19 cellular contexts compared by ENCODE assay signal in genomic region chr11:30617762-30618161, GRCh38. TPM values are rescaled to one million over a fixed set of nuclear protein-coding genes. Genes with fewer than 3 reads are reported as not detected.
"Had no signal": no experiment of that assay in that cellular context is flagged by ENCODE, and none has a peak within 500 bp of the region (broad histone marks: within the 10 kb centered on the region; RNA-seq: fewer than 3 reads in every experiment).

No MANE protein-coding gene starts in this region.

- H3K4me3 Mint-ChIP-seq: activated CD4-positive, alpha-beta T cell treated with anti-CD3 and anti-CD28 coated beads for 36 hours; activated CD8-positive, alpha-beta T cell treated with anti-CD3 and anti-CD28 coated beads for 36 hours; activated naive CD8-positive, alpha-beta T cell treated with anti-CD3 and anti-CD28 coated beads, Interleukin-2, amount 50 U/mL, for 24 hours; memory B cell; natural killer cell treated with Interleukin-12 subunit alpha and Interleukin-12 subunit beta and Interleukin-15 and Interleukin-18, amount 100 ng/mL, for 72 hours; T-helper 2 cell treated with Interferon-gamma antibody and Interleukin-4, amounts not matched to agents 5 μg/mL and 100 μg/mL, for 36 hours had no signal

- H3K27ac Mint-ChIP-seq: activated CD4-positive, alpha-beta T cell treated with anti-CD3 and anti-CD28 coated beads for 36 hours; activated CD8-positive, alpha-beta T cell treated with anti-CD3 and anti-CD28 coated beads for 36 hours; activated naive CD8-positive, alpha-beta T cell treated with anti-CD3 and anti-CD28 coated beads, Interleukin-2, amount 50 U/mL, for 24 hours; memory B cell; natural killer cell treated with Interleukin-12 subunit alpha and Interleukin-12 subunit beta and Interleukin-15 and Interleukin-18, amount 100 ng/mL, for 72 hours; T-helper 2 cell treated with Interferon-gamma antibody and Interleukin-4, amounts not matched to agents 5 μg/mL and 100 μg/mL, for 36 hours had no signal

- H3K27me3 ChIP-seq: ascending aorta, heart right ventricle, left lung, suprapubic skin had no signal

- DNase-seq: activated CD4-positive, alpha-beta T cell treated with anti-CD3 and anti-CD28 coated beads for 36 hours; activated CD8-positive, alpha-beta T cell treated with anti-CD3 and anti-CD28 coated beads for 36 hours; activated naive CD4-positive, alpha-beta T cell treated with Interleukin-2 at 50 U/mL for 16 hours; activated naive CD8-positive, alpha-beta T cell treated with anti-CD3 and anti-CD28 coated beads, Interleukin-2, amount 50 U/mL, for 24 hours; heart right ventricle; islet precursor cell; left lung; stimulated activated CD4-positive, alpha-beta T cell treated with anti-CD3 and anti-CD28 coated beads, Interleukin-4, amount 100 ng/mL, for 1 hour; stimulated activated CD8-positive, alpha-beta memory T cell treated with anti-CD3 and anti-CD28 coated beads, Interleukin-4, amount 100 ng/mL, for 48 hours; stimulated activated naive CD8-positive, alpha-beta T cell treated with anti-CD3 and anti-CD28 coated beads, Interleukin-15, Interleukin-2, amounts not matched to agents 100 U/mL and 50 U/mL, for 24 hours; upper lobe of right lung had no signal

- H3K36me3 Mint-ChIP-seq: memory B cell; natural killer cell treated with Interleukin-12 subunit alpha and Interleukin-12 subunit beta and Interleukin-15 and Interleukin-18, amount 100 ng/mL, for 72 hours had no signal

- H3K4me1 ChIP-seq: ascending aorta, heart right ventricle, left lung, suprapubic skin, upper lobe of right lung had no signal

- ATAC-seq: activated CD4-positive, alpha-beta T cell treated with anti-CD3 and anti-CD28 coated beads for 36 hours; activated CD8-positive, alpha-beta T cell treated with anti-CD3 and anti-CD28 coated beads for 36 hours; activated naive CD8-positive, alpha-beta T cell treated with anti-CD3 and anti-CD28 coated beads, Interleukin-2, amount 50 U/mL, for 24 hours; heart right ventricle; left lung; natural killer cell treated with Interleukin-12 subunit alpha and Interleukin-12 subunit beta and Interleukin-15 and Interleukin-18, amount 100 ng/mL, for 72 hours; stimulated activated naive CD8-positive, alpha-beta T cell treated with anti-CD3 and anti-CD28 coated beads, Interleukin-15, Interleukin-2, amounts not matched to agents 100 U/mL and 50 U/mL, for 24 hours; upper lobe of right lung had no signal

- H3K4me3 ChIP-seq: ascending aorta, heart right ventricle, left lung, suprapubic skin, upper lobe of right lung had no signal

- H3K4me1 Mint-ChIP-seq: activated CD4-positive, alpha-beta T cell treated with anti-CD3 and anti-CD28 coated beads for 36 hours; activated naive CD8-positive, alpha-beta T cell treated with anti-CD3 and anti-CD28 coated beads, Interleukin-2, amount 50 U/mL, for 24 hours; memory B cell had no signal

- H3K36me3 ChIP-seq: ascending aorta, heart right ventricle, left lung, suprapubic skin, upper lobe of right lung had no signal

- H3K27ac ChIP-seq: ascending aorta, heart right ventricle, left lung, suprapubic skin, upper lobe of right lung had no signal

- H3K9me3 Mint-ChIP-seq: natural killer cell treated with Interleukin-12 subunit alpha and Interleukin-12 subunit beta and Interleukin-15 and Interleukin-18, amount 100 ng/mL, for 72 hours had no signal

- H3K9me3 ChIP-seq: left lung, suprapubic skin, upper lobe of right lung had no signal

- H3K27me3 Mint-ChIP-seq: activated CD4-positive, alpha-beta T cell treated with anti-CD3 and anti-CD28 coated beads for 36 hours; memory B cell had no signal

RNA-seq across cellular contexts. Expression of gene MPPED2, which starts 31.6 kb away (rescaled TPM):
- total RNA-seq: bronchial epithelial cell, endothelial cell of umbilical vein, osteocyte had no signal
